9 cellular contexts compared by ENCODE assay signal in the genomic region with DNA sequence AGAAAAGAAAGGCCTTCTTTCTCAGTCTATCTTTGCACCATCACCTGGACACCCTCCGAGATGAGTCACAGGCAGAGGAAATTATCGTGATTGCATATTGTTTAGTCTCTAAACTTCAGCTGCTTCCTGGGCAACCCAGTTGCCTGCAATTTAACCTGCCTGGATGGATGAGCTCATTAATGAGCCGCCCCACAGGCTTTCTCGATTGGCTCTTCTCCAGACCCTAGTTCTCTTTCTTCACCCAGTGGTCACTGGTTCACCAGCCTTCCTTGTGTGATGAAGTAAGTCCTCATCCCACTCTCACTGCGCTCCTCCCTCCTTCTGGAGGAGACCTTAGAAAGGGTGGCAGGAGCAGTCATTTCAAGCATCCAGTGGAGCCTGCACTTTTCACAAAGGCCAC.
DNase-seq lines count a peak whose midpoint lies in the region; ATAC-seq and TF ChIP-seq lines count a peak whose summit lies in the region.
"Had no signal": no experiment of that assay in that cellular context is flagged by ENCODE, and none has a peak within 500 bp of the region (broad histone marks: within the 10 kb centered on the region; RNA-seq: fewer than 3 reads in every experiment).

No MANE protein-coding gene starts in this region.

- DNase-seq in GM12865 (ENCODE audit: low read depth) (peak; percentile 50), NCI-H748 treated with DMSO at 0.1 percent for 48 hours (lab: John Stamatoyannopoulos, UW) (peak; percentile 4), dermis blood vessel endothelial cell (peak; percentile 90), non-pigmented ciliary epithelial cell (ENCODE audit: low read depth) (peak; percentile 92), ureter (ENCODE audit: low spot score) (no peak), 8988T (no peak)
- DNase-seq: activated naive CD8-positive, alpha-beta T cell treated with anti-CD3 and anti-CD28 coated beads for 36 hours had no signal

- ATAC-seq in GM21390 (IDR thresholded peaks at IDR 0.05; ENCODE audit: unreplicated experiment) (no peak), HG03439 (IDR thresholded peaks at IDR 0.05; ENCODE audit: unreplicated experiment) (no peak)

- no peak overlapping the region for H3K4me3 ChIP-seq in GM12865 (ENCODE audit: low read depth, low read length)

- no peak for TF ChIP-seq CTCF in GM12865 (IDR thresholded peaks at IDR 0.05; ENCODE audit: insufficient read depth, low read depth, low read length, missing control alignments)

Comparison
In these comparisons a context has a peak if more than half of its experiments do, and no peak if none do; other contexts are left out.
1. DNase-seq: peak in GM12865 (single experiment), NCI-H748 treated with DMSO at 0.1 percent for 48 hours (single experiment), dermis blood vessel endothelial cell (single experiment) and non-pigmented ciliary epithelial cell (single experiment); none in ureter (single experiment) and 8988T (single experiment).